Comparison of ENCODE assay signal across 8 cellular contexts in genomic region chr11:65565624-65566453, GRCh38. TPM values are rescaled to one million over a fixed set of nuclear protein-coding genes. Genes with fewer than 3 reads are reported as not detected.
DNase-seq lines count a peak whose midpoint lies in the region; ATAC-seq and TF ChIP-seq lines count a peak whose summit lies in the region.
"Had no signal": no experiment of that assay in that cellular context is flagged by ENCODE, and none has a peak within 500 bp of the region (broad histone marks: within the 10 kb centered on the region; RNA-seq: fewer than 3 reads in every experiment).

No MANE protein-coding gene starts in this region.

- no TSS peak for BruUV-seq in HCT116 (replicated peaks; lab: Mats Ljungman, UMichigan)

- TF ChIP-seq CTCF in HCT116 (IDR thresholded peaks at IDR 0.05 in 2 of 3, conservative IDR thresholded peaks at IDR 0.05 in 1 of 3; ENCODE audit: borderline replicate concordance in 1 of 3, insufficient read depth in 1 of 3, low read depth in 2 of 3, low read length in 2 of 3) (no peak), RWPE2 (IDR thresholded peaks at IDR 0.05; ENCODE audit: poor library complexity, severe bottlenecking) (no peak), colonic mucosa (IDR thresholded peaks at IDR 0.05) (no peak)

- no peak for TF ChIP-seq RAD21 in HCT116 (IDR thresholded peaks at IDR 0.05; ENCODE audit: low read depth)

- H3K9ac ChIP-seq in HCT116 (ENCODE audit: low read length), result 0 out of 2 replicates have a peak overlapping the region, but pooled peaks have one; percentile 17
- H3K9ac ChIP-seq in colonic mucosa (ENCODE audit: low read depth in 2 of 2, low read length in 2 of 2), result no peak overlapping the region

- H3K4me2 ChIP-seq in HCT116 (ENCODE audit: low read length), result peak overlapping the region; percentile 33; the same call in 1 of the 2 replicates

- no peaks in the 10 kb centered on the region for H3K9me3 Mint-ChIP-seq in stimulated activated effector memory CD8-positive, alpha-beta T cell treated with anti-CD3 and anti-CD28 coated beads, Interleukin-12 subunit alpha, Interleukin-12 subunit beta, amount 100 ng/mL, for 72 hours

- H3K27ac Mint-ChIP-seq in stimulated activated effector memory CD8-positive, alpha-beta T cell treated with anti-CD3 and anti-CD28 coated beads, Interleukin-12 subunit alpha, Interleukin-12 subunit beta, amount 100 ng/mL, for 72 hours, result peak overlapping the region; percentile 93

- RAD21 ChIA-PET in HCT116 (lab: Charles Lee; ENCODE audit: low non-redundant PET in 1 of 2, low total read pairs in 2 of 2, uncharacterized antibody in 2 of 2, unreplicated experiment in 2 of 2), result no interaction called here

- no peak overlapping the region for H2AFZ ChIP-seq in HCT116 (ENCODE audit: low read depth, low read length, poor library complexity, severe bottlenecking)

- no peak for DNase-seq in HCT116 (ENCODE audit: low read depth, low spot score)
- no peak for DNase-seq in RWPE2 (ENCODE audit: low spot score)
- no peak for DNase-seq in colonic mucosa
- no peak for DNase-seq in stimulated activated effector memory CD8-positive, alpha-beta T cell treated with anti-CD3 and anti-CD28 coated beads, Interleukin-12 subunit alpha, Interleukin-12 subunit beta, amount 100 ng/mL, for 72 hours (ENCODE audit: low spot score in 2 of 2)
- DNase-seq in amniotic stem cell (lab: John Stamatoyannopoulos, UW), result no peak
- DNase-seq in NCI-H1694 treated with DMSO at 0.1 percent for 48 hours (lab: John Stamatoyannopoulos, UW), result no peak
- DNase-seq: NCI-H510A had no signal

- peaks cover 31% of the 10 kb centered on the region for H3K36me3 Mint-ChIP-seq in stimulated activated effector memory CD8-positive, alpha-beta T cell treated with anti-CD3 and anti-CD28 coated beads, Interleukin-12 subunit alpha, Interleukin-12 subunit beta, amount 100 ng/mL, for 72 hours

- intact Hi-C loops in HCT116 (cut with micrococcal nuclease), result no loop called here
- intact Hi-C loops in colonic mucosa (cut with DNase I), result no loop called here

- POLR2A ChIA-PET in HCT116 (lab: Charles Lee), result interaction anchor here (0.8 to 1.0 kb wide), 2 partner anchors 9 to 26 kb away, joined by 4 read pairs; no protein-coding TSS in a partner anchor

- H3K36me3 ChIP-seq in HCT116 (ENCODE audit: control insufficient read depth in 1 of 2, insufficient read depth in 2 of 2, low read length in 2 of 2) (no peaks in the 10 kb centered on the region; a peak in 1 of 4 replicates), RWPE2 (ENCODE audit: low read depth) (peaks cover 7% of the 10 kb centered on the region; the same call in 1 of the 2 replicates), colonic mucosa (no peaks in the 10 kb centered on the region)

- peaks cover 62% of the 10 kb centered on the region for H3K4me1 Mint-ChIP-seq in stimulated activated effector memory CD8-positive, alpha-beta T cell treated with anti-CD3 and anti-CD28 coated beads, Interleukin-12 subunit alpha, Interleukin-12 subunit beta, amount 100 ng/mL, for 72 hours

- H3K4me3 Mint-ChIP-seq in stimulated activated effector memory CD8-positive, alpha-beta T cell treated with anti-CD3 and anti-CD28 coated beads, Interleukin-12 subunit alpha, Interleukin-12 subunit beta, amount 100 ng/mL, for 72 hours, result peak overlapping the region; percentile 68

- H3K9me3 ChIP-seq in HCT116 (ENCODE audit: control insufficient read depth in 1 of 2, insufficient read depth in 1 of 2, low read depth in 1 of 2, low read length in 2 of 2), result no peaks in the 10 kb centered on the region
- H3K9me3 ChIP-seq in RWPE2 (ENCODE audit: severe bottlenecking), result no peaks in the 10 kb centered on the region
- H3K9me3 ChIP-seq in colonic mucosa, result no peaks in the 10 kb centered on the region

- peaks cover 35% of the 10 kb centered on the region for H3K79me2 ChIP-seq in HCT116 (ENCODE audit: insufficient read depth, low read length)

- H3K27ac ChIP-seq in HCT116 (ENCODE audit: low read depth, low read length) (no peak overlapping the region), RWPE2 (ENCODE audit: poor library complexity, severe bottlenecking) (peak overlapping the region; percentile 35), colonic mucosa (peak overlapping the region; percentile 15)

- no peak overlapping the region for H3K4me3 ChIP-seq in HCT116 (replicated peaks in 1 of 2; ENCODE audit: low read depth in 1 of 2, low read length in 2 of 2)
- H3K4me3 ChIP-seq in RWPE2 (ENCODE audit: severe bottlenecking), result no peak overlapping the region
- no peak overlapping the region for H3K4me3 ChIP-seq in colonic mucosa

- H3K4me1 ChIP-seq in HCT116 (ENCODE audit: control insufficient read depth in 1 of 2, insufficient read depth in 2 of 2, low read length in 2 of 2) (peaks cover 38 to 72% of the 10 kb centered on the region in 2 experiments), RWPE2 (ENCODE audit: insufficient read depth, poor library complexity, severe bottlenecking) (peaks cover 14% of the 10 kb centered on the region), colonic mucosa (peaks cover 6% of the 10 kb centered on the region)

- H3K27me3 ChIP-seq in HCT116 (ENCODE audit: insufficient read depth, low read length), result no peaks in the 10 kb centered on the region
- H3K27me3 ChIP-seq in RWPE2 (ENCODE audit: insufficient read depth, poor library complexity, severe bottlenecking), result no peaks in the 10 kb centered on the region
- no peaks in the 10 kb centered on the region for H3K27me3 ChIP-seq in colonic mucosa

- CTCF ChIA-PET in HCT116 (lab: Charles Lee), result no interaction called here

- ATAC-seq in HCT116 (no peak), RWPE2 (ENCODE audit: low read depth) (no peak), GM18909 (IDR thresholded peaks at IDR 0.05; ENCODE audit: poor library complexity, unreplicated experiment) (no peak)
- ATAC-seq in stimulated activated effector memory CD8-positive, alpha-beta T cell treated with anti-CD3 and anti-CD28 coated beads, Interleukin-12 subunit alpha, Interleukin-12 subunit beta, amount 100 ng/mL, for 72 hours, result peak; percentile 23

- no peaks in the 10 kb centered on the region for H3K9me2 ChIP-seq in HCT116 (ENCODE audit: insufficient read depth)

- TF ChIP-seq POLR2A in HCT116 (IDR thresholded peaks at IDR 0.05; ENCODE audit: borderline replicate concordance, extremely low read depth, insufficient read depth, insufficient read length), result no peak

- H4K20me1 ChIP-seq in HCT116 (ENCODE audit: insufficient read depth), result no peaks in the 10 kb centered on the region

TF ChIP-seq in HCT116, 20 proteins besides CTCF, POLR2A, EP300 and RAD21:
- TF ChIP-seq SIN3A (IDR thresholded peaks at IDR 0.05; ENCODE audit: low read depth), result no peak
- TF ChIP-seq ATF3 (IDR thresholded peaks at IDR 0.05), result no peak
- TF ChIP-seq REST (IDR thresholded peaks at IDR 0.05; ENCODE audit: low read depth), result no peak
- TF ChIP-seq CBX3 (IDR thresholded peaks at IDR 0.05; ENCODE audit: low read depth), result no peak
- no peak for TF ChIP-seq ZFX (IDR thresholded peaks at IDR 0.05)
- no peak for TF ChIP-seq ZNF274 (IDR thresholded peaks at IDR 0.05; ENCODE audit: low read depth, low read length)
- no peak for TF ChIP-seq FOSL1 (IDR thresholded peaks at IDR 0.05; ENCODE audit: low read depth)
- TF ChIP-seq SRF (IDR thresholded peaks at IDR 0.05; ENCODE audit: low read depth), result no peak
- TF ChIP-seq EGR1 (IDR thresholded peaks at IDR 0.05; ENCODE audit: low read depth), result no peak

RNA-seq across cellular contexts. Expression of gene ZNRD2, which starts 4.4 kb away (rescaled TPM):
- total RNA-seq in HCT116 (2021; ENCODE audit: unreplicated experiment), result 66.8 TPM
- polyA plus RNA-seq in HCT116 (2012), result 86.9 and 93.0 TPM in 2 replicates
- 10 to 100 TPM; 16.6 to 30.8 TPM for total RNA-seq in colonic mucosa

RNA-seq across cellular contexts. Expression of gene FAM89B, which starts 6.5 kb away (rescaled TPM):
- 60.0 TPM for total RNA-seq in HCT116 (2021; ENCODE audit: unreplicated experiment)
- polyA plus RNA-seq in HCT116 (2012), result 46.1 and 52.9 TPM in 2 replicates
- total RNA-seq in colonic mucosa, result 10 to 100 TPM; 27.4 to 32.2 TPM

RNA-seq across cellular contexts. Expression of gene LTBP3, which starts 7.7 kb away (rescaled TPM):
- 248 TPM for total RNA-seq in HCT116 (2021; ENCODE audit: unreplicated experiment)
- polyA plus RNA-seq in HCT116 (2012), result 238 and 328 TPM in 2 replicates
- 10 to 100 TPM; 27.3 to 31.1 TPM for total RNA-seq in colonic mucosa

RNA-seq across cellular contexts. Expression of gene EHBP1L1, which starts 10.0 kb away (rescaled TPM):
- total RNA-seq in HCT116 (2021; ENCODE audit: unreplicated experiment) (105 TPM), colonic mucosa (10 to 100 TPM; 58.5 to 78.5 TPM)
- 88.5 and 90.6 TPM in 2 replicates for polyA plus RNA-seq in HCT116 (2012)

RNA-seq across cellular contexts. Expression of gene KCNK7, which starts 29.8 kb away (rescaled TPM):
- total RNA-seq in HCT116 (2021; ENCODE audit: unreplicated experiment) (0.61 TPM), colonic mucosa (under 1 TPM; 0.40 to 0.69 TPM)
- 0.66 and 0.91 TPM in 2 replicates for polyA plus RNA-seq in HCT116 (2012)
